Comparison of ENCODE assay signal across 32 cellular contexts in the genomic region with DNA sequence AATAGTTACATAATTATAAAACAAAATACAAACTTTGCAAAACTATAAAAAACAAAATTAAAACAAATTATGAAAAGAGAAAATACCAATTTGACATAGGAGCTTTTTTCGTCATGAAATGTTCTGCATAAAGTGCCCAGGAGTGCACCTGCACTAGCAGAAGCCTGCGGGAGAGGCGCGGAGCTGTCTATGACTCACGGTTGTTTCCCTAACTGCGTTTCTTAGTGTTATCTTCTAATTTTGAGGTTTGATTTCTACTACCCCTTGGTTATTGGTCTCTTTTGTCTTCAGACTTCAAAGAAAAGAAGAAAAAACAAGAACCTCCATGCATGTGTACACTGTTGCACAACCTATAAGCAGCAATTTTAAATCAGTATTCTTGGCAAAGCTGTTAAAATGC.
"Had no signal": no experiment of that assay in that cellular context is flagged by ENCODE, and none has a peak within 500 bp of the region (broad histone marks: within the 10 kb centered on the region; RNA-seq: fewer than 3 reads in every experiment).

No MANE protein-coding gene starts in this region.

- ATAC-seq: activated naive CD4-positive, alpha-beta T cell treated with anti-CD3 and anti-CD28 coated beads, Interleukin-2, amount 50 U/mL, for 72 hours; activated naive CD8-positive, alpha-beta T cell treated with anti-CD3 and anti-CD28 coated beads, Interleukin-2, amount 50 U/mL, for 24 hours; activated T-cell treated with anti-CD3 and anti-CD28 coated beads, Interleukin-2, amount 50 U/mL, for 4 hours; activated T-cell treated with anti-CD3 and anti-CD28 coated beads, Interleukin-2, amount 50 U/mL, for 72 hours; activated T-helper 17 cell treated with anti-CD3 and anti-CD28 coated beads, Interleukin-2, amount 50 U/mL, for 72 hours; body of pancreas had no signal

- H3K4me1 ChIP-seq: adrenal gland, ascending aorta, body of pancreas, breast epithelium had no signal

- H3K4me3 ChIP-seq: adrenal gland, ascending aorta, body of pancreas, breast epithelium, cardiac muscle cell had no signal

- H3K9me3 ChIP-seq: adrenal gland, ascending aorta, body of pancreas, breast epithelium had no signal

- DNase-seq: activated effector memory CD4-positive, alpha-beta T cell treated with anti-CD3 and anti-CD28 coated beads, Interleukin-2, amount 50 U/mL, for 16 hours; activated effector memory CD4-positive, alpha-beta T cell treated with Interleukin-2 at 50 U/mL for 16 hours; activated gamma-delta T cell; activated gamma-delta T cell treated with Interleukin-2 at 50 U/mL for 16 hours; activated naive CD4-positive, alpha-beta T cell; activated naive CD4-positive, alpha-beta T cell treated with anti-CD3 and anti-CD28 coated beads for 36 hours; activated naive CD4-positive, alpha-beta T cell treated with anti-CD3 and anti-CD28 coated beads, Interleukin-2, amount 10 ng/mL, durations not matched to agents 7 days and 5 days; activated naive CD4-positive, alpha-beta T cell treated with anti-CD3 and anti-CD28 coated beads, Interleukin-2, amount 50 U/mL, for 16 hours; activated naive CD4-positive, alpha-beta T cell treated with Interleukin-2 at 50 U/mL for 16 hours; activated naive CD8-positive, alpha-beta T cell treated with anti-CD3 and anti-CD28 coated beads for 36 hours; activated naive CD8-positive, alpha-beta T cell treated with anti-CD3 and anti-CD28 coated beads, Interleukin-2, amount 10 ng/mL, durations not matched to agents 7 days and 5 days; activated naive CD8-positive, alpha-beta T cell treated with anti-CD3 and anti-CD28 coated beads, Interleukin-2, amount 50 U/mL, for 24 hours; activated T-cell treated with anti-CD3 and anti-CD28 coated beads, Interleukin-2, amount 50 U/mL, for 1 hour; activated T-cell treated with anti-CD3 and anti-CD28 coated beads, Interleukin-2, amount 50 U/mL, for 24 hours; activated T-cell treated with anti-CD3 and anti-CD28 coated beads, Interleukin-2, amount 50 U/mL, for 4 hours; activated T-cell treated with anti-CD3 and anti-CD28 coated beads, Interleukin-2, amount 50 U/mL, for 48 hours; activated T-cell treated with anti-CD3 and anti-CD28 coated beads, Interleukin-2, amount 50 U/mL, for 72 hours; adrenal gland; amniotic stem cell; amygdala; anterior cingulate cortex; aorta; body of pancreas; brain microvascular endothelial cell; caudate nucleus; central memory CD4-positive, alpha-beta T cell; cerebellar nuclear complex had no signal

- H3K27ac ChIP-seq: adrenal gland, ascending aorta, body of pancreas, brain microvascular endothelial cell, breast epithelium, cardiac muscle cell had no signal

- H3K27me3 ChIP-seq: adrenal gland, ascending aorta, body of pancreas, brain microvascular endothelial cell, breast epithelium, cardiac muscle cell had no signal

- H3K36me3 ChIP-seq: adrenal gland, ascending aorta, brain microvascular endothelial cell, breast epithelium, cardiac muscle cell had no signal
